10 cellular contexts compared by ENCODE assay signal in genomic region chr6:37177083-37177949, GRCh38. TPM values are rescaled to one million over a fixed set of nuclear protein-coding genes. Genes with fewer than 3 reads are reported as not detected.
DNase-seq lines count a peak whose midpoint lies in the region; TF ChIP-seq lines count a peak whose summit lies in the region.
"Had no signal": no experiment of that assay in that cellular context is flagged by ENCODE, and none has a peak within 500 bp of the region (broad histone marks: within the 10 kb centered on the region; RNA-seq: fewer than 3 reads in every experiment).

No MANE protein-coding gene starts in this region.

- H3K36me3 Mint-ChIP-seq in activated CD4-positive, alpha-beta memory T cell treated with anti-CD3 and anti-CD28 coated beads for 36 hours, result peaks cover 45% of the 10 kb centered on the region

- DNase-seq in CMK (ENCODE audit: low read depth) (peak; percentile 82), mesendoderm (peak; percentile 12), brain microvascular endothelial cell (no peak), SJCRH30 (no peak), putamen (ENCODE audit: low spot score) (no peak)
- DNase-seq in activated CD4-positive, alpha-beta memory T cell treated with anti-CD3 and anti-CD28 coated beads for 36 hours, result no peak
- DNase-seq in stimulated activated naive CD4-positive, alpha-beta T cell (lab: John Stamatoyannopoulos, UW), result no peak
- DNase-seq: NCI-H345, uterus had no signal

- no peak overlapping the region for H2BK120ac ChIP-seq in mesendoderm (ENCODE audit: low read depth, low read length)

- H3K79me1 ChIP-seq in mesendoderm (ENCODE audit: low read length), result peaks cover 12% of the 10 kb centered on the region

- TF ChIP-seq CTCF in Loucy (conservative IDR thresholded peaks at IDR 0.05; ENCODE audit: low read length) (0 out of 2 replicates have a peak, but pooled peaks have one; percentile 13), brain microvascular endothelial cell (IDR thresholded peaks at IDR 0.05; ENCODE audit: low read depth, low read length, missing control alignments) (no peak)

- H3K79me2 ChIP-seq in Loucy (ENCODE audit: insufficient read depth, low read length), result peaks cover 28% of the 10 kb centered on the region
- peaks cover 22% of the 10 kb centered on the region for H3K79me2 ChIP-seq in mesendoderm (ENCODE audit: control insufficient read depth, insufficient read depth, low read length)

- no peak overlapping the region for H3K18ac ChIP-seq in mesendoderm (ENCODE audit: low read length)

- H3K27ac ChIP-seq in mesendoderm (ENCODE audit: low read depth, low read length), result no peak overlapping the region
- H3K27ac ChIP-seq in brain microvascular endothelial cell, result no peak overlapping the region
- no peak overlapping the region for H3K27ac ChIP-seq in SJCRH30
- H3K27ac ChIP-seq: uterus had no signal

- H3K4me1 ChIP-seq in Loucy (ENCODE audit: insufficient read depth, low read length, poor library complexity, severe bottlenecking) (peaks cover 18% of the 10 kb centered on the region), mesendoderm (ENCODE audit: control insufficient read depth, low read depth, low read length) (no peaks in the 10 kb centered on the region), SJCRH30 (no peaks in the 10 kb centered on the region)
- H3K4me1 ChIP-seq: uterus had no signal

- peaks cover 70% of the 10 kb centered on the region for H3K4me1 Mint-ChIP-seq in activated CD4-positive, alpha-beta memory T cell treated with anti-CD3 and anti-CD28 coated beads for 36 hours (ENCODE audit: low read depth)

- in situ Hi-C loops in brain microvascular endothelial cell (cut with HindIII; ENCODE audit: low pct_ligation_motif_present, low sequenced_read_pairs), result no loop called here

- no peak overlapping the region for H4K8ac ChIP-seq in mesendoderm (ENCODE audit: low read depth, low read length)

- H4K20me1 ChIP-seq in Loucy (ENCODE audit: insufficient read depth, low read length, poor library complexity, severe bottlenecking), result peaks cover 27% of the 10 kb centered on the region

- H4K5ac ChIP-seq in mesendoderm (ENCODE audit: low read length), result no peak overlapping the region

- H3K27me3 ChIP-seq in Loucy (ENCODE audit: insufficient read depth, low read length, poor library complexity, severe bottlenecking) (no peaks in the 10 kb centered on the region), mesendoderm (ENCODE audit: insufficient read depth, low read length, poor library complexity) (no peaks in the 10 kb centered on the region), brain microvascular endothelial cell (replicated peaks) (no peaks in the 10 kb centered on the region), SJCRH30 (no peaks in the 10 kb centered on the region)
- H3K27me3 ChIP-seq: uterus had no signal

- intact Hi-C loops in activated CD4-positive, alpha-beta memory T cell treated with anti-CD3 and anti-CD28 coated beads for 36 hours (cut with micrococcal nuclease), result loop anchor here (10.0 kb wide), 1 partner anchor 583 kb away; the partner anchor contains the start of gene SRSF3

- POLR2A ChIA-PET in activated CD4-positive, alpha-beta memory T cell treated with anti-CD3 and anti-CD28 coated beads for 36 hours (lab: Charles Lee), result interaction anchor here (0.6 to 9.0 kb wide), 2 partner anchors 15 to 127 kb away, joined by 4 to 166 read pairs; no protein-coding TSS in a partner anchor

- H3K4me2 ChIP-seq in Loucy (ENCODE audit: low read depth, low read length, poor library complexity, severe bottlenecking), result no peak overlapping the region
- H3K4me2 ChIP-seq in mesendoderm (ENCODE audit: low read length), result no peak overlapping the region

- no peak overlapping the region for H2AFZ ChIP-seq in Loucy (ENCODE audit: low read length)

- H3K56ac ChIP-seq in mesendoderm (ENCODE audit: low read length), result no peak overlapping the region

- H3K9ac ChIP-seq in Loucy (ENCODE audit: low read depth, low read length, poor library complexity, severe bottlenecking) (no peak overlapping the region), mesendoderm (ENCODE audit: low read length) (no peak overlapping the region)

- H3K9me3 ChIP-seq in Loucy (ENCODE audit: insufficient read depth, low read depth, low read length), result no peaks in the 10 kb centered on the region
- H3K9me3 ChIP-seq in SJCRH30 (replicated peaks), result no peaks in the 10 kb centered on the region
- H3K9me3 ChIP-seq: uterus had no signal

- H3K36me3 ChIP-seq in Loucy (ENCODE audit: insufficient read depth, low read length) (peaks cover 28% of the 10 kb centered on the region; the same call in 1 of the 2 replicates), mesendoderm (ENCODE audit: control insufficient read depth, insufficient read depth, low read length) (peaks cover 23% of the 10 kb centered on the region), brain microvascular endothelial cell (replicated peaks) (peaks cover 31% of the 10 kb centered on the region), SJCRH30 (peaks cover 22% of the 10 kb centered on the region)
- H3K36me3 ChIP-seq: uterus had no signal

- no peak overlapping the region for H2AK5ac ChIP-seq in mesendoderm (ENCODE audit: low read length)

- no peaks in the 10 kb centered on the region; the same call in 1 of the 2 replicates for H3F3A ChIP-seq in Loucy (ENCODE audit: low read depth)

- H3K9me2 ChIP-seq in Loucy (replicated peaks; ENCODE audit: low read depth, low read length), result no peaks in the 10 kb centered on the region

- no peak overlapping the region for H2BK5ac ChIP-seq in mesendoderm (ENCODE audit: low read length)

- no peaks in the 10 kb centered on the region for H3K9me3 Mint-ChIP-seq in activated CD4-positive, alpha-beta memory T cell treated with anti-CD3 and anti-CD28 coated beads for 36 hours

- H3K4me3 ChIP-seq in Loucy (ENCODE audit: low read length, poor library complexity, severe bottlenecking), result no peak overlapping the region
- no peak overlapping the region for H3K4me3 ChIP-seq in mesendoderm (ENCODE audit: low read length)
- no peak overlapping the region for H3K4me3 ChIP-seq in brain microvascular endothelial cell (ENCODE audit: low read depth, low read length)
- H3K4me3 ChIP-seq in SJCRH30, result no peak overlapping the region
- H3K4me3 ChIP-seq: uterus had no signal

- H3K27me3 Mint-ChIP-seq in activated CD4-positive, alpha-beta memory T cell treated with anti-CD3 and anti-CD28 coated beads for 36 hours, result no peaks in the 10 kb centered on the region

- H3K23ac ChIP-seq in mesendoderm (ENCODE audit: low read length), result no peak overlapping the region

- WGBS in mesendoderm (ENCODE audit: extremely low coverage, insufficient coverage, low lambda C conversion rate), result no CpG with 5 or more reads among the region's 10 CpGs

- H3K27ac Mint-ChIP-seq in activated CD4-positive, alpha-beta memory T cell treated with anti-CD3 and anti-CD28 coated beads for 36 hours, result peak overlapping the region; percentile 64

- no peak overlapping the region for H3K4me3 Mint-ChIP-seq in activated CD4-positive, alpha-beta memory T cell treated with anti-CD3 and anti-CD28 coated beads for 36 hours

- CTCF ChIA-PET in activated CD4-positive, alpha-beta memory T cell treated with anti-CD3 and anti-CD28 coated beads for 36 hours (lab: Charles Lee), result interaction anchor here (1.2 to 16.6 kb wide), 4 partner anchors 21 to 152 kb away, joined by 3 to 560 read pairs (median 292); no protein-coding TSS in a partner anchor

- H2BK15ac ChIP-seq in mesendoderm (replicated peaks; ENCODE audit: low read depth), result no peak overlapping the region

- no peak overlapping the region for H3K4ac ChIP-seq in mesendoderm (ENCODE audit: low read depth, low read length)

RNA-seq across cellular contexts. Expression of gene PIM1, which starts 7.4 kb away (rescaled TPM):
- 100 to 1,000 TPM; 204 TPM for total RNA-seq in activated CD4-positive, alpha-beta memory T cell treated with anti-CD3 and anti-CD28 coated beads for 36 hours
- polyA plus RNA-seq in mesendoderm (2013, experiment 1 of 2), result 153 TPM
- 150 TPM for polyA plus RNA-seq in mesendoderm (2013, experiment 2 of 2)
- total RNA-seq in SJCRH30 (2014; rRNA removed; shearing (Covaris generic)), result 15.2 and 16.4 TPM in 2 replicates

Comparison
In these comparisons a context has a peak if more than half of its experiments do, and no peak if none do; other contexts are left out.
1. DNase-seq: peak in CMK (single experiment) and mesendoderm (single experiment); none in activated CD4-positive, alpha-beta memory T cell treated with anti-CD3 and anti-CD28 coated beads for 36 hours (single experiment), stimulated activated naive CD4-positive, alpha-beta T cell (0 of 6), brain microvascular endothelial cell (single experiment), SJCRH30 (0 of 2) and putamen (single experiment).
2. RNA of gene PIM1, which starts 7.4 kb away (total RNA-seq): 204 TPM in activated CD4-positive, alpha-beta memory T cell treated with anti-CD3 and anti-CD28 coated beads for 36 hours; 15.2 to 16.4 TPM in SJCRH30; every median in the first group is over 10 times any median in the second.